ENCODE assay signal across 10 cellular contexts in the genomic region with DNA sequence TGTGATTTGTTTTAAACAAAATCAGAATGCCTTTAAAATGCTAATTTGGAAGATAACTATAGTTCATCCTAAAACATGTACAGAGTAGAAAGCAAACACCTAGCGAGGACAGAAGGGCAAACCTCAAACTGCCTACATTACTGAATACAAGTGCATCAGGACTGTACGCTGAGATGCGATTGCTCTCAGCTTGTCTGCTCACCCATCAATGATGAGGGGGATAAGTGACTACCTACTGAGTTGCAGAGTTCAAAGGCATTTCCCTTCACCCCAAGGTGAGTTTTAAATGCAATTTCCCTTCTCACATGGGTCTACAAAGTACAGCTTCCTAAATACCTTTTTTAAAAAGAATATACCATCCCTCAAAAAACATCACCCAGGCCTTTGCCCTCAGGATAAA. TPM values are rescaled to one million over a fixed set of nuclear protein-coding genes. Genes with fewer than 3 reads are reported as not detected.
DNase-seq lines count a peak whose midpoint lies in the region; ATAC-seq and TF ChIP-seq lines count a peak whose summit lies in the region.
"Had no signal": no experiment of that assay in that cellular context is flagged by ENCODE, and none has a peak within 500 bp of the region (broad histone marks: within the 10 kb centered on the region; RNA-seq: fewer than 3 reads in every experiment).

No MANE protein-coding gene starts in this region.

- H2AFZ ChIP-seq in osteoblast (ENCODE audit: low read length): no peak overlapping the region

- peaks cover 21% of the 10 kb centered on the region for H3K4me1 ChIP-seq in CD4-positive, CD25-positive, alpha-beta regulatory T cell (ENCODE audit: control insufficient read depth, insufficient read depth, low read length, poor library complexity, severe bottlenecking)
- peaks cover 68% of the 10 kb centered on the region for H3K4me1 ChIP-seq in Panc1 (ENCODE audit: control insufficient read depth, insufficient read depth, low read length)
- H3K4me1 ChIP-seq in osteoblast (ENCODE audit: insufficient read depth, low read length): peaks cover 35% of the 10 kb centered on the region

- no TSS peak for BruUV-seq in Panc1 (replicated peaks; lab: Mats Ljungman, UMichigan)

- H3K4me3 Mint-ChIP-seq in CD4-positive, CD25-positive, alpha-beta regulatory T cell: peak overlapping the region in 3 of 4 donors; percentile 10 to 66 (median 46)
- peak overlapping the region; percentile 40 for H3K4me3 Mint-ChIP-seq in chondrocyte (ENCODE audit: unreplicated experiment)

- H3K27me3 Mint-ChIP-seq in CD4-positive, CD25-positive, alpha-beta regulatory T cell: no peaks in the 10 kb centered on the region
- H3K27me3 Mint-ChIP-seq in chondrocyte (ENCODE audit: low read depth): peaks cover 5% of the 10 kb centered on the region

- intact Hi-C loops in Panc1 (cut with micrococcal nuclease; ENCODE audit: unreplicated experiment): loop anchor here (5.0 to 10.0 kb wide), 2 partner anchors 114 to 271 kb away; no protein-coding TSS in a partner anchor

- DNase-seq in CD4-positive, CD25-positive, alpha-beta regulatory T cell: no peak
- DNase-seq in Panc1 (ENCODE audit: low read depth, low spot score): no peak
- no peak for DNase-seq in chondrocyte (ENCODE audit: low spot score)
- no peak for DNase-seq in osteoblast (ENCODE audit: insufficient read length, low spot score, missing footprints)
- DNase-seq in ureter (ENCODE audit: low spot score): no peak
- no peak for DNase-seq in NCI-H446 (lab: John Stamatoyannopoulos, UW)
- DNase-seq in pons (ENCODE audit: low spot score): no peak
- DNase-seq: NCI-H1092 treated with DMSO at 0.1 percent for 48 hours had no signal

- H3K36me3 ChIP-seq in CD4-positive, CD25-positive, alpha-beta regulatory T cell (ENCODE audit: control insufficient read depth, insufficient read depth, low read length): no peaks in the 10 kb centered on the region
- H3K36me3 ChIP-seq in Panc1 (ENCODE audit: control insufficient read depth, insufficient read depth, low read length): no peaks in the 10 kb centered on the region
- H3K36me3 ChIP-seq in osteoblast (ENCODE audit: insufficient read depth, low read length): no peaks in the 10 kb centered on the region

- no peaks in the 10 kb centered on the region for H3K27me3 ChIP-seq in CD4-positive, CD25-positive, alpha-beta regulatory T cell (ENCODE audit: control insufficient read depth, insufficient read depth, low read length)
- H3K27me3 ChIP-seq in Panc1 (ENCODE audit: control insufficient read depth, insufficient read depth, low read length) (no peaks in the 10 kb centered on the region), osteoblast (ENCODE audit: insufficient read depth, low read length) (no peaks in the 10 kb centered on the region)

- no peak for ATAC-seq in CD4-positive, CD25-positive, alpha-beta regulatory T cell (ENCODE audit: low read depth in 2 of 2)
- ATAC-seq in Panc1 (0 out of 2 replicates have a peak, but pooled peaks have one; percentile 22), esophagus mucosa (no peak)

- H3K4me2 ChIP-seq in osteoblast (ENCODE audit: insufficient read depth, low read length): peak overlapping the region; percentile 59

- H3K9me3 Mint-ChIP-seq in CD4-positive, CD25-positive, alpha-beta regulatory T cell: no peaks in the 10 kb centered on the region
- no peaks in the 10 kb centered on the region for H3K9me3 Mint-ChIP-seq in chondrocyte (ENCODE audit: low read depth)

- POLR2A ChIA-PET in Panc1 (lab: Charles Lee): interaction anchor here (0.6 to 1.6 kb wide), 5 partner anchors 27 to 53 kb away, joined by 3 to 6 read pairs (median 4); partner anchors contain the start of gene PHLDA1

- H3K4me3 ChIP-seq in CD4-positive, CD25-positive, alpha-beta regulatory T cell (ENCODE audit: low read depth, low read length): peak overlapping the region; percentile 39
- H3K4me3 ChIP-seq in Panc1 (ENCODE audit: low read depth in 2 of 2, low read length in 2 of 2): no peak overlapping the region
- no peak overlapping the region for H3K4me3 ChIP-seq in osteoblast (ENCODE audit: insufficient read depth, low read length)

- H3K36me3 Mint-ChIP-seq in CD4-positive, CD25-positive, alpha-beta regulatory T cell: no peaks in the 10 kb centered on the region
- H3K36me3 Mint-ChIP-seq in chondrocyte (ENCODE audit: low read depth): no peaks in the 10 kb centered on the region

- H3K79me2 ChIP-seq in osteoblast (ENCODE audit: insufficient read depth, low read length): no peaks in the 10 kb centered on the region

- H3K27ac ChIP-seq in CD4-positive, CD25-positive, alpha-beta regulatory T cell (ENCODE audit: insufficient read depth, low read length, poor library complexity, severe bottlenecking): peak overlapping the region; percentile 74
- peak overlapping the region; percentile 99 for H3K27ac ChIP-seq in Panc1 (ENCODE audit: low read length)
- H3K27ac ChIP-seq in osteoblast (ENCODE audit: low read depth, low read length): peak overlapping the region; percentile 91
- H3K27ac ChIP-seq: VCaP had no signal

- in situ Hi-C loops in Panc1 (cut with HindIII; ENCODE audit: low pct_unique_long_range_greater_than_20kb, low sequenced_read_pairs): no loop called here

- no peak for TF ChIP-seq CTCF in Panc1 (IDR thresholded peaks at IDR 0.05)
- TF ChIP-seq CTCF in chondrocyte (IDR thresholded peaks at IDR 0.05): no peak
- no peak for TF ChIP-seq CTCF in osteoblast (IDR thresholded peaks at IDR 0.05; ENCODE audit: extremely low read depth, low read depth, low read length)

- H3K9me3 ChIP-seq in CD4-positive, CD25-positive, alpha-beta regulatory T cell (ENCODE audit: control insufficient read depth in 2 of 2, low read length in 2 of 2): no peaks in the 10 kb centered on the region
- H3K9me3 ChIP-seq in Panc1 (ENCODE audit: control insufficient read depth, insufficient read depth, low read depth, low read length) (no peaks in the 10 kb centered on the region), osteoblast (ENCODE audit: low read depth, low read length) (no peaks in the 10 kb centered on the region)

- CTCF ChIA-PET in Panc1 (lab: Charles Lee): interaction anchor here (0.7 kb wide), 1 partner anchor 452 kb away, joined by 4 read pairs; no protein-coding TSS in a partner anchor

- peak overlapping the region in 2 of 3 donors; percentile 84 to 88 for H3K27ac Mint-ChIP-seq in CD4-positive, CD25-positive, alpha-beta regulatory T cell
- H3K27ac Mint-ChIP-seq in chondrocyte (ENCODE audit: unreplicated experiment): peak overlapping the region; percentile 99

- peaks cover 18 to 49% (median 29%) of the 10 kb centered on the region in 4 donors for H3K4me1 Mint-ChIP-seq in CD4-positive, CD25-positive, alpha-beta regulatory T cell
- peaks cover 47% of the 10 kb centered on the region for H3K4me1 Mint-ChIP-seq in chondrocyte (ENCODE audit: low read depth)

- H4K20me1 ChIP-seq in osteoblast (ENCODE audit: insufficient read depth, low read length): no peaks in the 10 kb centered on the region

RNA-seq across cellular contexts. Expression of gene PHLDA1, which starts 52.9 kb away (rescaled TPM):
- 42.0 TPM for total RNA-seq in CD4-positive, CD25-positive, alpha-beta regulatory T cell
- 1 to 10 TPM; 1.1 to 2.0 (median 1.5) TPM for polyA plus RNA-seq in CD4-positive, CD25-positive, alpha-beta regulatory T cell
- total RNA-seq in Panc1 (2021; ENCODE audit: unreplicated experiment) (159 TPM), chondrocyte (4.5 to 14.0 TPM (median 12.1 TPM) in 3 replicates), osteoblast (111 and 136 TPM in 2 replicates), ureter (10.7 TPM), esophagus mucosa (102 TPM)
- polyA plus RNA-seq in Panc1 (2012; ENCODE audit: insufficient read length): 124 TPM
